2 cellular contexts compared by ENCODE assay signal in the genomic region with DNA sequence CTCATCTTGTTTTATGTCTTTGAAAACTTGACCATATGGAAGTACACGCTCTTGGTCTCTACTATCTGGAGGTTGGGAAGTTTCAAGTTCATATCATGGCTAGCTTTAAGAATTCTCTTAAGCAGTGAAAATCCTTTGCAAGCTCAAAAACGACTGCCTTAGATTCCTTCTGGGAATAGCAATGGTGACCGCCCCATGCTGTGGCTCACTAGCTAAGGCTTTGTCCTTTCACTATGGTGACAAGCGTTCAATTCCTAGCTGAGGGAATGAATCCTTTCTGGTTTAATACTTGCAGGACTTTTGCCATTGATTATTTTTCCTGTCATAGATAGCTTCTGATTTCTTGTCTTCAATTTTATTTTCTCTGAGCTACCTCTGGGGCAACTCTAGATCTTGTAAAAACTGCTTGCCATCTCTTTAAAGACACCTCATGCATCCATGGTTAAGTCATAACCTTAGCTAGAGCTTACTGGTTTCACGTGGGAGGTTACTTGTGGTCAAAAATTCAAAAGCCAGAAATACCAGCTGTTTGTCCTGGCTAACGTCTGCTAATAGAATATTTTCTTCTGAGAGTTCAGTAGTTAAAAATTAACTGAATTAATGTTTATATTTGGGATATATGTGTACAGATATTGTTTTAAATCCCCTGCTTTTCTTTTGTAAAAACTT.
TF ChIP-seq lines count a peak whose summit lies in the region.

No MANE protein-coding gene starts in this region.

TF ChIP-seq in WTC11, 78 proteins besides CTCF, POLR2A, EP300 and RAD21 (continued from another document and continues in another):
- TF ChIP-seq, protein P1, sequence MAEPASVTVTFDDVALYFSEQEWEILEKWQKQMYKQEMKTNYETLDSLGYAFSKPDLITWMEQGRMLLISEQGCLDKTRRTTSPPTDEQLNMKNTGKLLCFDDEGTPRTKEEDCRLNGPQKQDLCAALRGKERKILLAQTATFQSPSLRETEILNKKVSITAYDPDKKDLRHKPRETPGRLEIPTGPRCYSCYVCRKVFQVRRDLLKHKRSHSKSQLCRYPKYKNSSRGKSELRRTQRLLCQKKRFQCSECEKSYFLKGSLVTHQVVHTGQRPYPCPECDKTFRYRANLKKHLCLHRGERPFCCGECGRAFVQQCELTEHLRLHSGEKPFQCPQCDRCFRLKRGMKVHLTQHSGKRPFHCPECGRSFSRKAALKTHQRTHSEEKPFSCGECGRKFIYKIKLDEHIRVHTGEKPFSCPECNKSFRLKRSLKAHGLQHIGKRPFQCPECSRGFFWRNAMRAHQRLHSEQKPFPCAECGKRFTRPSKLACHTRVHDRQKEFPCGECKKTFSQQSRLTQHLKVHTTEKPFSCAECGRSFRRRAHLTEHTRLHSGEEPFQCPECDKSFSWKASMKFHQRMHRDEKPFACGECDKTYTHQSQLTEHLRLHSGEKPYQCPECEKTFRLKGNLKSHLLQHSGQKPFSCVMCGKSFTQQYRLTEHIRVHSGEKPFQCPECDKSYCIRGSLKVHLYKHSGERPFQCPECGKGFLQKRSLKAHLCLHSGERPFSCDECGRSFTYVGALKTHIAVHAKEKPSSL (CRISPR knock-in tag; conservative IDR thresholded peaks at IDR 0.05), result no peak
- TF ChIP-seq, protein P2, sequence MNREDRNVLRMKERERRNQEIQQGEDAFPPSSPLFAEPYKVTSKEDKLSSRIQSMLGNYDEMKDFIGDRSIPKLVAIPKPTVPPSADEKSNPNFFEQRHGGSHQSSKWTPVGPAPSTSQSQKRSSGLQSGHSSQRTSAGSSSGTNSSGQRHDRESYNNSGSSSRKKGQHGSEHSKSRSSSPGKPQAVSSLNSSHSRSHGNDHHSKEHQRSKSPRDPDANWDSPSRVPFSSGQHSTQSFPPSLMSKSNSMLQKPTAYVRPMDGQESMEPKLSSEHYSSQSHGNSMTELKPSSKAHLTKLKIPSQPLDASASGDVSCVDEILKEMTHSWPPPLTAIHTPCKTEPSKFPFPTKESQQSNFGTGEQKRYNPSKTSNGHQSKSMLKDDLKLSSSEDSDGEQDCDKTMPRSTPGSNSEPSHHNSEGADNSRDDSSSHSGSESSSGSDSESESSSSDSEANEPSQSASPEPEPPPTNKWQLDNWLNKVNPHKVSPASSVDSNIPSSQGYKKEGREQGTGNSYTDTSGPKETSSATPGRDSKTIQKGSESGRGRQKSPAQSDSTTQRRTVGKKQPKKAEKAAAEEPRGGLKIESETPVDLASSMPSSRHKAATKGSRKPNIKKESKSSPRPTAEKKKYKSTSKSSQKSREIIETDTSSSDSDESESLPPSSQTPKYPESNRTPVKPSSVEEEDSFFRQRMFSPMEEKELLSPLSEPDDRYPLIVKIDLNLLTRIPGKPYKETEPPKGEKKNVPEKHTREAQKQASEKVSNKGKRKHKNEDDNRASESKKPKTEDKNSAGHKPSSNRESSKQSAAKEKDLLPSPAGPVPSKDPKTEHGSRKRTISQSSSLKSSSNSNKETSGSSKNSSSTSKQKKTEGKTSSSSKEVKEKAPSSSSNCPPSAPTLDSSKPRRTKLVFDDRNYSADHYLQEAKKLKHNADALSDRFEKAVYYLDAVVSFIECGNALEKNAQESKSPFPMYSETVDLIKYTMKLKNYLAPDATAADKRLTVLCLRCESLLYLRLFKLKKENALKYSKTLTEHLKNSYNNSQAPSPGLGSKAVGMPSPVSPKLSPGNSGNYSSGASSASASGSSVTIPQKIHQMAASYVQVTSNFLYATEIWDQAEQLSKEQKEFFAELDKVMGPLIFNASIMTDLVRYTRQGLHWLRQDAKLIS (CRISPR knock-in tag; IDR thresholded peaks at IDR 0.05; ENCODE audit: borderline replicate concordance), result no peak
- TF ChIP-seq ZNF416 (CRISPR knock-in tag; IDR thresholded peaks at IDR 0.05) (no peak), GRHL2 (CRISPR knock-in tag; IDR thresholded peaks at IDR 0.05; ENCODE audit: insufficient replicate concordance, severe bottlenecking) (no peak), ATF1 (CRISPR knock-in tag; IDR thresholded peaks at IDR 0.05) (no peak)
- TF ChIP-seq, protein P3, sequence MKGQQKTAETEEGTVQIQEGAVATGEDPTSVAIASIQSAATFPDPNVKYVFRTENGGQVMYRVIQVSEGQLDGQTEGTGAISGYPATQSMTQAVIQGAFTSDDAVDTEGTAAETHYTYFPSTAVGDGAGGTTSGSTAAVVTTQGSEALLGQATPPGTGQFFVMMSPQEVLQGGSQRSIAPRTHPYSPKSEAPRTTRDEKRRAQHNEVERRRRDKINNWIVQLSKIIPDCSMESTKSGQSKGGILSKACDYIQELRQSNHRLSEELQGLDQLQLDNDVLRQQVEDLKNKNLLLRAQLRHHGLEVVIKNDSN (CRISPR knock-in tag; IDR thresholded peaks at IDR 0.05), result no peak
- TF ChIP-seq, protein P4, sequence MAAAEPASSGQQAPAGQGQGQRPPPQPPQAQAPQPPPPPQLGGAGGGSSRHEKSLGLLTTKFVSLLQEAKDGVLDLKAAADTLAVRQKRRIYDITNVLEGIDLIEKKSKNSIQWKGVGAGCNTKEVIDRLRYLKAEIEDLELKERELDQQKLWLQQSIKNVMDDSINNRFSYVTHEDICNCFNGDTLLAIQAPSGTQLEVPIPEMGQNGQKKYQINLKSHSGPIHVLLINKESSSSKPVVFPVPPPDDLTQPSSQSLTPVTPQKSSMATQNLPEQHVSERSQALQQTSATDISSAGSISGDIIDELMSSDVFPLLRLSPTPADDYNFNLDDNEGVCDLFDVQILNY (CRISPR knock-in tag; IDR thresholded peaks at IDR 0.05), result no peak
- TF ChIP-seq, protein P5, sequence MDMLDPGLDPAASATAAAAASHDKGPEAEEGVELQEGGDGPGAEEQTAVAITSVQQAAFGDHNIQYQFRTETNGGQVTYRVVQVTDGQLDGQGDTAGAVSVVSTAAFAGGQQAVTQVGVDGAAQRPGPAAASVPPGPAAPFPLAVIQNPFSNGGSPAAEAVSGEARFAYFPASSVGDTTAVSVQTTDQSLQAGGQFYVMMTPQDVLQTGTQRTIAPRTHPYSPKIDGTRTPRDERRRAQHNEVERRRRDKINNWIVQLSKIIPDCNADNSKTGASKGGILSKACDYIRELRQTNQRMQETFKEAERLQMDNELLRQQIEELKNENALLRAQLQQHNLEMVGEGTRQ (CRISPR knock-in tag; IDR thresholded peaks at IDR 0.05), result no peak
- TF ChIP-seq, protein P6, sequence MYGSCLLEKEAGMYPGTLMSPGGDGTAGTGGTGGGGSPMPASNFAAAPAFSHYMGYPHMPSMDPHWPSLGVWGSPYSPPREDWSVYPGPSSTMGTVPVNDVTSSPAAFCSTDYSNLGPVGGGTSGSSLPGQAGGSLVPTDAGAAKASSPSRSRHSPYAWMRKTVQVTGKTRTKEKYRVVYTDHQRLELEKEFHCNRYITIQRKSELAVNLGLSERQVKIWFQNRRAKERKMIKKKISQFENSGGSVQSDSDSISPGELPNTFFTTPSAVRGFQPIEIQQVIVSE (CRISPR knock-in tag; IDR thresholded peaks at IDR 0.05; ENCODE audit: borderline replicate concordance), result no peak

TF ChIP-seq in SK-N-SH, 30 proteins besides CTCF, POLR2A, EP300 and RAD21 (continued from another document):
- TF ChIP-seq, protein P7, sequence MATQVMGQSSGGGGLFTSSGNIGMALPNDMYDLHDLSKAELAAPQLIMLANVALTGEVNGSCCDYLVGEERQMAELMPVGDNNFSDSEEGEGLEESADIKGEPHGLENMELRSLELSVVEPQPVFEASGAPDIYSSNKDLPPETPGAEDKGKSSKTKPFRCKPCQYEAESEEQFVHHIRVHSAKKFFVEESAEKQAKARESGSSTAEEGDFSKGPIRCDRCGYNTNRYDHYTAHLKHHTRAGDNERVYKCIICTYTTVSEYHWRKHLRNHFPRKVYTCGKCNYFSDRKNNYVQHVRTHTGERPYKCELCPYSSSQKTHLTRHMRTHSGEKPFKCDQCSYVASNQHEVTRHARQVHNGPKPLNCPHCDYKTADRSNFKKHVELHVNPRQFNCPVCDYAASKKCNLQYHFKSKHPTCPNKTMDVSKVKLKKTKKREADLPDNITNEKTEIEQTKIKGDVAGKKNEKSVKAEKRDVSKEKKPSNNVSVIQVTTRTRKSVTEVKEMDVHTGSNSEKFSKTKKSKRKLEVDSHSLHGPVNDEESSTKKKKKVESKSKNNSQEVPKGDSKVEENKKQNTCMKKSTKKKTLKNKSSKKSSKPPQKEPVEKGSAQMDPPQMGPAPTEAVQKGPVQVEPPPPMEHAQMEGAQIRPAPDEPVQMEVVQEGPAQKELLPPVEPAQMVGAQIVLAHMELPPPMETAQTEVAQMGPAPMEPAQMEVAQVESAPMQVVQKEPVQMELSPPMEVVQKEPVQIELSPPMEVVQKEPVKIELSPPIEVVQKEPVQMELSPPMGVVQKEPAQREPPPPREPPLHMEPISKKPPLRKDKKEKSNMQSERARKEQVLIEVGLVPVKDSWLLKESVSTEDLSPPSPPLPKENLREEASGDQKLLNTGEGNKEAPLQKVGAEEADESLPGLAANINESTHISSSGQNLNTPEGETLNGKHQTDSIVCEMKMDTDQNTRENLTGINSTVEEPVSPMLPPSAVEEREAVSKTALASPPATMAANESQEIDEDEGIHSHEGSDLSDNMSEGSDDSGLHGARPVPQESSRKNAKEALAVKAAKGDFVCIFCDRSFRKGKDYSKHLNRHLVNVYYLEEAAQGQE (IDR thresholded peaks at IDR 0.05; ENCODE audit: low read depth, low read length), result no peak
- TF ChIP-seq JUND (IDR thresholded peaks at IDR 0.05), result no peak
- TF ChIP-seq, protein P8, sequence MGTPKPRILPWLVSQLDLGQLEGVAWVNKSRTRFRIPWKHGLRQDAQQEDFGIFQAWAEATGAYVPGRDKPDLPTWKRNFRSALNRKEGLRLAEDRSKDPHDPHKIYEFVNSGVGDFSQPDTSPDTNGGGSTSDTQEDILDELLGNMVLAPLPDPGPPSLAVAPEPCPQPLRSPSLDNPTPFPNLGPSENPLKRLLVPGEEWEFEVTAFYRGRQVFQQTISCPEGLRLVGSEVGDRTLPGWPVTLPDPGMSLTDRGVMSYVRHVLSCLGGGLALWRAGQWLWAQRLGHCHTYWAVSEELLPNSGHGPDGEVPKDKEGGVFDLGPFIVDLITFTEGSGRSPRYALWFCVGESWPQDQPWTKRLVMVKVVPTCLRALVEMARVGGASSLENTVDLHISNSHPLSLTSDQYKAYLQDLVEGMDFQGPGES (IDR thresholded peaks at IDR 0.05; ENCODE audit: low read depth, low read length), result no peak
